Comparison of ENCODE assay signal across 1 cellular context in the genomic region with DNA sequence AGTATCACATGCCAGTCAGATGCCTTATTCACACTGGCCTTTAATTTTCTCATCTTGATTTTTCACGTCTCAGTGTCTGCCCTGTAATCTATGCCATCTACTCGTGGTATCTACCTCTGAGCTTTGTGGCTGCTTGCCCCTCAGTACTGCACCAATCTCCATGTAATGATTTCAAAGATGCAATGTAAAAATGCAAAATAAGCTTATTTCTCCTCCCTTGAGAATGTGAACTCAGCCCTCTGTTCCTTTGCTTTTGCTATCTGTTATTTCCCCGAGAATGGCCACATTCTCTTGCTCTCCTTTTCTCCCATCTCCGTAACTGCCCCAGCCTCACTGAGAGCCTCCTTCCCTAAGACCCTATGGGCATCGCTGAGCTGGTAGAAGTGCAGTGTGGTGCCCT.
TF ChIP-seq lines count a peak whose summit lies in the region.

No MANE protein-coding gene starts in this region.

TF ChIP-seq in GM23338, 12 proteins besides CTCF, POLR2A, EP300 and RAD21 (continued from another document):
- TF ChIP-seq, protein P1, sequence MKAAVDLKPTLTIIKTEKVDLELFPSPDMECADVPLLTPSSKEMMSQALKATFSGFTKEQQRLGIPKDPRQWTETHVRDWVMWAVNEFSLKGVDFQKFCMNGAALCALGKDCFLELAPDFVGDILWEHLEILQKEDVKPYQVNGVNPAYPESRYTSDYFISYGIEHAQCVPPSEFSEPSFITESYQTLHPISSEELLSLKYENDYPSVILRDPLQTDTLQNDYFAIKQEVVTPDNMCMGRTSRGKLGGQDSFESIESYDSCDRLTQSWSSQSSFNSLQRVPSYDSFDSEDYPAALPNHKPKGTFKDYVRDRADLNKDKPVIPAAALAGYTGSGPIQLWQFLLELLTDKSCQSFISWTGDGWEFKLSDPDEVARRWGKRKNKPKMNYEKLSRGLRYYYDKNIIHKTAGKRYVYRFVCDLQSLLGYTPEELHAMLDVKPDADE (IDR thresholded peaks at IDR 0.05) = no peak
